16 cellular contexts compared by ENCODE assay signal in the genomic region with DNA sequence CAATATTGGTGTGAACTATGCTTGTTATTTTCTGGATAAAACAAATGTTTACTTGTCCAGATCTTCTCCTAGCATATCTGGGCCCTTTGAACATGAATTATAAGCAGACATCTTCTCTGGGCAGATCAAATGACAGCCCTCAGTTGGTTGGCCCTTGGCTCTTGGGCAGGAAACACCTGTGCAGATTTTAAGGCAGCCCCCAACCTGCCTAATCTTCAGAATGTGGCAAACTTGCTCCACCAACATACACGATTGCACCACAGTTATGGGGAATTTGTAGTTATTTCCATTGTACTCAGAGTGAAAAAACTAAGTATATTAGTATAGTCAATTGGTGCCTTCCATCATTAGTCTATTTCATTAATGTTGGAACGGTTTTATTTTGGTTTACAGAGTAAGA.
DNase-seq lines count a peak whose midpoint lies in the region; FAIRE-seq and TF ChIP-seq lines count a peak whose summit lies in the region.
"Had no signal": no experiment of that assay in that cellular context is flagged by ENCODE, and none has a peak within 500 bp of the region (broad histone marks: within the 10 kb centered on the region; RNA-seq: fewer than 3 reads in every experiment).

No MANE protein-coding gene starts in this region.

- no peak for FAIRE-seq in H54 (lab: Jason Lieb, UNC)

- H4K8ac ChIP-seq in mesenchymal stem cell (ENCODE audit: low read length) = no peak overlapping the region

- no peak overlapping the region for H3K14ac ChIP-seq in mesenchymal stem cell (ENCODE audit: low read length in 2 of 2)

- H3K27me3 ChIP-seq in adipocyte (replicated peaks; ENCODE audit: control insufficient read depth, insufficient read depth, low read length) (no peaks in the 10 kb centered on the region), mesenchymal stem cell (ENCODE audit: control insufficient read depth in 1 of 2, insufficient read depth in 1 of 2, low read length in 2 of 2) (no peaks in the 10 kb centered on the region)

- H3K36me3 ChIP-seq in adipocyte (ENCODE audit: control insufficient read depth, insufficient read depth, low read length, severe bottlenecking) (no peaks in the 10 kb centered on the region), mesenchymal stem cell (ENCODE audit: control insufficient read depth in 1 of 2, insufficient read depth in 2 of 2, low read depth in 1 of 2, low read length in 2 of 2) (no peaks in the 10 kb centered on the region)
- H3K36me3 ChIP-seq: HAP-1 had no signal

- no CpG with 5 or more reads among the region's 2 CpGs for WGBS in mesenchymal stem cell

- no peak overlapping the region for H2BK15ac ChIP-seq in mesenchymal stem cell (ENCODE audit: low read depth, poor library complexity, severe bottlenecking)

- DNase-seq in NCI-H510A treated with DMSO at 0.1 percent for 48 hours (lab: John Stamatoyannopoulos, UW) = peak; percentile 15
- DNase-seq in NCI-H510A (lab: John Stamatoyannopoulos, UW) = no peak
- DNase-seq in adipocyte (ENCODE audit: low read depth) = no peak
- no peak for DNase-seq in mesenchymal stem cell
- DNase-seq in NK-92 (lab: John Stamatoyannopoulos, UW; ENCODE audit: unreplicated experiment) = no peak
- no peak for DNase-seq in pons (ENCODE audit: low spot score)
- DNase-seq in H54 (ENCODE audit: insufficient read length, low spot score) = no peak
- DNase-seq: DMS153, Kasumi-1, NCI-H1436 treated with DMSO at 0.1 percent for 48 hours, NCI-H2081 treated with DMSO at 0.1 percent for 48 hours, NCI-H345, SHP77 had no signal

- peak overlapping the region; percentile 50 for H3K9ac ChIP-seq in adipocyte (ENCODE audit: low read length)
- H3K9ac ChIP-seq in mesenchymal stem cell (ENCODE audit: low read length) = peak overlapping the region; percentile 61

- H3K27ac ChIP-seq in mesenchymal stem cell (ENCODE audit: low read length, poor library complexity, severe bottlenecking) = no peak overlapping the region
- H3K27ac ChIP-seq in temporal lobe (ENCODE audit: low read depth, low read length) = peak overlapping the region; percentile 53
- H3K27ac ChIP-seq: C4-2B had no signal

- H3K4me3 ChIP-seq in adipocyte (ENCODE audit: low read length) = no peak overlapping the region
- peak overlapping the region in 1 of 2 experiments; percentile 4 for H3K4me3 ChIP-seq in mesenchymal stem cell (ENCODE audit: insufficient read depth in 1 of 2, low read depth in 1 of 2, low read length in 2 of 2)
- H3K4me3 ChIP-seq: HAP-1 had no signal

- H3K23ac ChIP-seq in mesenchymal stem cell (ENCODE audit: low read length in 2 of 2) = no peak overlapping the region

- peak overlapping the region; percentile 37 for H2AK5ac ChIP-seq in mesenchymal stem cell (ENCODE audit: low read length, severe bottlenecking)

- no peak overlapping the region for H2AFZ ChIP-seq in mesenchymal stem cell (ENCODE audit: low read depth, low read length)

- no peak overlapping the region for H2BK5ac ChIP-seq in mesenchymal stem cell (ENCODE audit: low read depth, low read length, poor library complexity, severe bottlenecking)

- H3K9me3 ChIP-seq in adipocyte (ENCODE audit: control insufficient read depth, low read length) (no peaks in the 10 kb centered on the region), mesenchymal stem cell (ENCODE audit: control insufficient read depth, low read length) (no peaks in the 10 kb centered on the region)
- H3K9me3 ChIP-seq: HAP-1 had no signal

- H4K91ac ChIP-seq in mesenchymal stem cell (ENCODE audit: low read length) = no peak overlapping the region

- H3K4me1 ChIP-seq in adipocyte (ENCODE audit: control insufficient read depth, insufficient read depth, low read length) (peaks cover 33% of the 10 kb centered on the region), mesenchymal stem cell (ENCODE audit: control insufficient read depth, insufficient read depth, low read depth, low read length) (peaks cover 4% of the 10 kb centered on the region)
- H3K4me1 ChIP-seq: HAP-1 had no signal

- H3K18ac ChIP-seq in mesenchymal stem cell (ENCODE audit: low read depth in 1 of 2, low read length in 2 of 2) = peak overlapping the region in 1 of 2 experiments; percentile 28

- H2BK12ac ChIP-seq in mesenchymal stem cell (ENCODE audit: low read length in 2 of 2) = peak overlapping the region in 1 of 2 experiments; percentile 84

- no peak overlapping the region for H2BK120ac ChIP-seq in mesenchymal stem cell (ENCODE audit: low read depth, low read length)

- H3K4ac ChIP-seq in mesenchymal stem cell (ENCODE audit: low read depth in 1 of 2, low read length in 2 of 2) = peak overlapping the region in 1 of 2 experiments; percentile 88

- no peaks in the 10 kb centered on the region for H3K79me1 ChIP-seq in mesenchymal stem cell (replicated peaks; ENCODE audit: low read length, poor library complexity, severe bottlenecking)

- H3K4me2 ChIP-seq in mesenchymal stem cell (ENCODE audit: low read length, poor library complexity, severe bottlenecking) = no peak overlapping the region

- no peak for TF ChIP-seq POLR2A in H54 (IDR thresholded peaks at IDR 0.05; ENCODE audit: low read depth, low read length)
